In the genomic region with DNA sequence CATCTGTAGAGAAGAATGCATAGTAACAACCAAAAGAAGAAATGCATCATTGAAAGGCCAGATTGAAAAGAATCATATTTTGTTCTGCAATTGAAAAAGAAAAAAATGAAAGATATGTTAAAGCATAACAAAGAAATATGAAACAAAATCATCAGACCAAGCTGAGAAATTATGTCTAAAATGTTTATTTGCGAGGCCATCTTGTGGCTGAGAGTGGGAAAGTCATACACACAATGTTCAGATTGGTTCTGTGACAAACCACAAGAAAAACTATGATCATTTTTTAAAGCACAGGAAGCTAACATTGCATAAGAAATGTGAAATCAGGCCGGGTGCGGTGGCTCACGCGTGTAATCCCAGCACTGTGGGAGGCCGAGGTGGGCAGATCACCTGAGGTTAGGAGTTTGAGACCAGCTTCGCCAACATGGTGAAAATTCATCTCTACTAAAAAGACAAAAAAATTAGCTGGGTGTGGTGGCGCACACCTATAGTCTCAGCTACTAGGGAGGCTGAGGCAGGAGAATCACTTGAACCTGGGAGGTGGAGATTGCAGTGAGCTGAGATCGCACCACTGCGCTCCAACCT, we compare ENCODE assay signal across 9 cellular contexts. TPM values are rescaled to one million over a fixed set of nuclear protein-coding genes. Genes with fewer than 3 reads are reported as not detected.
DNase-seq lines count a peak whose midpoint lies in the region; ATAC-seq and TF ChIP-seq lines count a peak whose summit lies in the region.
"Had no signal": no experiment of that assay in that cellular context is flagged by ENCODE, and none has a peak within 500 bp of the region (broad histone marks: within the 10 kb centered on the region; RNA-seq: fewer than 3 reads in every experiment).

No MANE protein-coding gene starts in this region.

- TF ChIP-seq POLR2A in GM18505 (IDR thresholded peaks at IDR 0.05; ENCODE audit: borderline replicate concordance, extremely low read depth, insufficient read depth, insufficient read length), result no peak

- H3K27me3 ChIP-seq in Caco-2 (replicated peaks; ENCODE audit: control insufficient read depth, insufficient read depth, low read length), result no peaks in the 10 kb centered on the region
- H3K27me3 ChIP-seq: esophagus squamous epithelium had no signal

- no peak overlapping the region for H3K27ac Mint-ChIP-seq in Caco-2 (ENCODE audit: unreplicated experiment)

- intact Hi-C loops in Caco-2 (cut with micrococcal nuclease; ENCODE audit: unreplicated experiment), result loop anchor here (5.0 kb wide), 1 partner anchor 135 kb away; a partner anchor contains a TSS

- peaks cover 7% of the 10 kb centered on the region for H3K4me1 Mint-ChIP-seq in Caco-2 (ENCODE audit: low read depth, unreplicated experiment)

- no peaks in the 10 kb centered on the region for H3K9me3 ChIP-seq in Caco-2
- H3K9me3 ChIP-seq: esophagus squamous epithelium had no signal

- CTCF ChIA-PET in Caco-2 (lab: Charles Lee), result interaction anchor here (0.6 to 1.3 kb wide), 2 partner anchors 658 to 938 kb away, joined by 3 to 5 read pairs; no protein-coding TSS in a partner anchor

- H3K4me3 ChIP-seq in Caco-2 (ENCODE audit: low read depth, low read length), result no peak overlapping the region
- H3K4me3 ChIP-seq: esophagus squamous epithelium had no signal

- H3K4me1 ChIP-seq in Caco-2, result no peaks in the 10 kb centered on the region

- POLR2A ChIA-PET in Caco-2 (lab: Charles Lee), result no interaction called here

- no peaks in the 10 kb centered on the region for H3K27me3 Mint-ChIP-seq in Caco-2 (ENCODE audit: insufficient read depth, unreplicated experiment)

- H3K4me3 Mint-ChIP-seq in Caco-2 (ENCODE audit: unreplicated experiment), result no peak overlapping the region

- ATAC-seq in GM18505 (IDR thresholded peaks at IDR 0.05; ENCODE audit: unreplicated experiment), result no peak
- no peak for ATAC-seq in HG03442 (IDR thresholded peaks at IDR 0.05; ENCODE audit: unreplicated experiment)

- DNase-seq in Daoy (ENCODE audit: low read depth) (peak; percentile 22), HT1080 (ENCODE audit: low read depth) (peak; percentile 1), astrocyte of the hippocampus (ENCODE audit: low read depth, low spot score) (peak; percentile 26), mucosa of gallbladder (ENCODE audit: low spot score) (peak; percentile 10), Caco-2 (no peak)
- no peak for DNase-seq in stimulated activated CD8-positive, alpha-beta memory T cell treated with anti-CD3 and anti-CD28 coated beads, Interleukin-4, amount 100 ng/mL, for 48 hours
- DNase-seq: esophagus squamous epithelium had no signal

- TF ChIP-seq CTCF in Caco-2 (IDR thresholded peaks at IDR 0.05; ENCODE audit: insufficient read depth in 1 of 2, low read depth in 1 of 2, low read length in 1 of 2, severe bottlenecking in 1 of 2, unreplicated experiment in 1 of 2), result peak in 1 of 2 experiments; percentile 62

- no peaks in the 10 kb centered on the region for H3K9me3 Mint-ChIP-seq in Caco-2 (ENCODE audit: unreplicated experiment)

- BruUV-seq in Caco-2 (replicated peaks; lab: Mats Ljungman, UMichigan), result no TSS peak

- no peaks in the 10 kb centered on the region for H3K36me3 ChIP-seq in Caco-2 (ENCODE audit: control insufficient read depth, insufficient read depth, low read length)
- H3K36me3 ChIP-seq: esophagus squamous epithelium had no signal

- H3K36me3 Mint-ChIP-seq in Caco-2 (ENCODE audit: insufficient read depth, unreplicated experiment), result no peaks in the 10 kb centered on the region

RNA-seq across cellular contexts. Expression of a gene that starts 36.6 kb away (rescaled TPM):
- total RNA-seq in Daoy (2014; rRNA removed; shearing (Covaris generic)), result not detected in 2 replicates
- not detected in 2 replicates for total RNA-seq in HT1080 (2014; rRNA removed; shearing (Covaris generic))
- not detected in 2 replicates for polyA plus RNA-seq in HT1080 (2015; cell fraction: cytosol; rRNA removed)
- polyA plus RNA-seq in HT1080 (2015; cell fraction: nucleus; rRNA removed), result not detected in 2 replicates
- total RNA-seq in mucosa of gallbladder, result 0.06 TPM
- 0.14 and 0.27 TPM in 2 replicates for total RNA-seq in Caco-2 (2022)

Comparison
In these comparisons a context has a peak if more than half of its experiments do, and no peak if none do; other contexts are left out.
1. DNase-seq: peak in Daoy (single experiment), HT1080 (single experiment), astrocyte of the hippocampus (single experiment) and mucosa of gallbladder (single experiment); none in Caco-2 (0 of 2) and stimulated activated CD8-positive, alpha-beta memory T cell treated with anti-CD3 and anti-CD28 coated beads, Interleukin-4, amount 100 ng/mL, for 48 hours (single experiment).